7 cellular contexts compared by ENCODE assay signal in genomic region chr22:44026630-44027511, GRCh38. TPM values are rescaled to one million over a fixed set of nuclear protein-coding genes. Genes with fewer than 3 reads are reported as not detected.
A peak's percentile ranks its signal among the peaks of the same experiment; 100 is the strongest.
DNase-seq lines count a peak whose midpoint lies in the region; ATAC-seq and TF ChIP-seq lines count a peak whose summit lies in the region.

No MANE protein-coding gene starts in this region.

- DNase-seq in substantia nigra (lab: John Stamatoyannopoulos, UW) (peak in 28 of 49 donors; percentile 8 to 66 (median 35)), hepatocyte (ENCODE audit: low spot score) (no peak)

- H3K27me3 Mint-ChIP-seq in dendritic cell treated with granulocyte-macrophage colony-stimulating factor and Interleukin-4, amounts not matched to agents 40 ng/mL and 50 ng/mL, for 4 days = no peaks in the 10 kb centered on the region
- peaks cover 9% of the 10 kb centered on the region for H3K27me3 Mint-ChIP-seq in nephron (ENCODE audit: low read depth)

- no peaks in the 10 kb centered on the region for H3K9me3 Mint-ChIP-seq in dendritic cell treated with granulocyte-macrophage colony-stimulating factor and Interleukin-4, amounts not matched to agents 40 ng/mL and 50 ng/mL, for 4 days
- no peaks in the 10 kb centered on the region for H3K9me3 Mint-ChIP-seq in nephron

- intact Hi-C loops in dendritic cell treated with granulocyte-macrophage colony-stimulating factor and Interleukin-4, amounts not matched to agents 40 ng/mL and 50 ng/mL, for 4 days (cut with micrococcal nuclease) = loop anchor here (1.0 to 5.0 kb wide), 2 partner anchors 41 to 155 kb away; partner anchors contain the start of gene PARVG

- peak overlapping the region; percentile 26 for H3K4me3 ChIP-seq in WI38 (ENCODE audit: low read depth, low read length)
- no peak overlapping the region for H3K4me3 ChIP-seq in hepatocyte

- H3K27me3 ChIP-seq in hepatocyte = no peaks in the 10 kb centered on the region

- no peaks in the 10 kb centered on the region for H3K9me2 ChIP-seq in hepatocyte (replicated peaks; ENCODE audit: insufficient read depth)

- H2AFZ ChIP-seq in hepatocyte = no peak overlapping the region

- no peaks in the 10 kb centered on the region for H3K9me3 ChIP-seq in hepatocyte (ENCODE audit: low read depth)

- H3K79me2 ChIP-seq in hepatocyte = peaks cover 5% of the 10 kb centered on the region

- H3K27ac Mint-ChIP-seq in dendritic cell treated with granulocyte-macrophage colony-stimulating factor and Interleukin-4, amounts not matched to agents 40 ng/mL and 50 ng/mL, for 4 days = peak overlapping the region; percentile 100
- H3K27ac Mint-ChIP-seq in nephron = peak overlapping the region; percentile 61 to 88 (median 66)

- H3K4me3 Mint-ChIP-seq in dendritic cell treated with granulocyte-macrophage colony-stimulating factor and Interleukin-4, amounts not matched to agents 40 ng/mL and 50 ng/mL, for 4 days = peak overlapping the region; percentile 82
- peak overlapping the region in 2 of 3 experiments; percentile 47 to 67 for H3K4me3 Mint-ChIP-seq in nephron

- H3K4me2 ChIP-seq in hepatocyte = no peak overlapping the region

- ATAC-seq in GM19025 (IDR thresholded peaks at IDR 0.05; ENCODE audit: low read depth, unreplicated experiment) (peak; percentile 42), HG03354 (IDR thresholded peaks at IDR 0.05; ENCODE audit: poor library complexity, severe bottlenecking, unreplicated experiment) (peak; percentile 59)

- H3K4me1 ChIP-seq in hepatocyte (ENCODE audit: insufficient read depth) = peaks cover 5% of the 10 kb centered on the region

- no peaks in the 10 kb centered on the region for H3K36me3 ChIP-seq in hepatocyte (replicated peaks; ENCODE audit: insufficient read depth, low read depth)

- no peaks in the 10 kb centered on the region for H4K20me1 ChIP-seq in hepatocyte (ENCODE audit: insufficient read depth, poor library complexity, severe bottlenecking)

- H3K36me3 Mint-ChIP-seq in dendritic cell treated with granulocyte-macrophage colony-stimulating factor and Interleukin-4, amounts not matched to agents 40 ng/mL and 50 ng/mL, for 4 days (ENCODE audit: low read depth) = peaks cover 31% of the 10 kb centered on the region
- no peaks in the 10 kb centered on the region for H3K36me3 Mint-ChIP-seq in nephron (ENCODE audit: low read depth)

- WGBS in hepatocyte (ENCODE audit: low lambda C conversion rate, missing lambda C conversion rate) = 88% methylated on average over 28 of the region's 28 CpGs

- TF ChIP-seq CTCF in WI38 (IDR thresholded peaks at IDR 0.05; ENCODE audit: low read depth, low read length) (no peak), nephron (IDR thresholded peaks at IDR 0.05; ENCODE audit: unreplicated experiment in 3 of 3) (no peak), hepatocyte (IDR thresholded peaks at IDR 0.05; ENCODE audit: poor library complexity) (no peak)

- peaks cover 87% of the 10 kb centered on the region for H3K4me1 Mint-ChIP-seq in dendritic cell treated with granulocyte-macrophage colony-stimulating factor and Interleukin-4, amounts not matched to agents 40 ng/mL and 50 ng/mL, for 4 days (ENCODE audit: low read depth)
- H3K4me1 Mint-ChIP-seq in nephron = peaks cover 48% of the 10 kb centered on the region

- H3K27ac ChIP-seq in substantia nigra (ENCODE audit: low read depth, low read length, poor library complexity, severe bottlenecking) = peak overlapping the region; percentile 73
- H3K27ac ChIP-seq in hepatocyte = no peak overlapping the region

RNA-seq across cellular contexts. Expression of gene PARVB, which starts 2.8 kb away (rescaled TPM):
- total RNA-seq in hepatocyte = 8.0 and 10.2 TPM in 2 replicates
- polyA plus RNA-seq in hepatocyte = 11.2 and 13.9 TPM in 2 replicates
